8 cellular contexts compared by ENCODE assay signal in the genomic region with DNA sequence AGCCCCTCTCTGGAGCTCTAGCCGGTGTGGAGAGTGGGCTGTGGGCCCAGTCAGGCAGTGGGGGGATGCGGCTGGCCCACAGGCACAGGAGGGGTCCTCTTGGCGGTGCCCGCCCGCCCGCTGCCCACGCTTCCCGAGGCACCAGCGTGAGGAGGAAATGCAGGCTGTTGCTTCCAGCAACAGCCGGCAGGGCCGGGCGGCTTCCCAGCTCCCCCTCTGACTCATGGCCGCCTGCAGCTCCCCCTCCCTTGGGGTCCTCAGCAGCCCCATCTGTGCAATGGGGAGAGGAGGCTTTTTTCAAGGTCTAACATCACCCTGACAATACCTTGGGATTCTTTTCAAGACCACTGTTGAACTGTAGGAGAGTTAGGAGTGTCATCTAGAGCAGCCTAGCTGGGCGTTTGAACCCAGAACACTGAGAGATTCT. TPM values are rescaled to one million over a fixed set of nuclear protein-coding genes. Genes with fewer than 3 reads are reported as not detected.
DNase-seq lines count a peak whose midpoint lies in the region; ATAC-seq and TF ChIP-seq lines count a peak whose summit lies in the region.

No MANE protein-coding gene starts in this region.

- peak overlapping the region; percentile 98 for H2AK9ac ChIP-seq in IMR-90 (replicated peaks; ENCODE audit: low read depth, low read length, poor library complexity)

- peak overlapping the region; percentile 92 for H2BK20ac ChIP-seq in IMR-90 (ENCODE audit: low read depth, low read length)

- peak overlapping the region; percentile 46 to 91; a peak in 3 of 4 replicates for H4K8ac ChIP-seq in IMR-90 (ENCODE audit: low read depth in 2 of 2, low read length in 2 of 2)

- H3K4me1 ChIP-seq in IMR-90 (ENCODE audit: control insufficient read depth, insufficient read depth, low read length) (peaks cover 70% of the 10 kb centered on the region), mammary epithelial cell (ENCODE audit: insufficient read depth, low read length) (peaks cover 75% of the 10 kb centered on the region), tibial nerve (peaks cover 4 to 100% (median 93%) of the 10 kb centered on the region in 4 donors), MM.1S (ENCODE audit: low read length) (peaks cover 10% of the 10 kb centered on the region)

- peak in 1 of 2 donors; percentile 22 for TF ChIP-seq EP300 in tibial nerve (IDR thresholded peaks at IDR 0.05)

- H3F3A ChIP-seq in MM.1S (ENCODE audit: insufficient read depth, low read length): no peaks in the 10 kb centered on the region

- H3K36me3 ChIP-seq in IMR-90 (ENCODE audit: control insufficient read depth, insufficient read depth, low read length): no peaks in the 10 kb centered on the region
- H3K36me3 ChIP-seq in mammary epithelial cell (ENCODE audit: insufficient read depth, low read length): no peaks in the 10 kb centered on the region
- no peaks in the 10 kb centered on the region for H3K36me3 ChIP-seq in tibial nerve
- no peaks in the 10 kb centered on the region for H3K36me3 ChIP-seq in MM.1S (replicated peaks; ENCODE audit: insufficient read depth, low read length)

- peaks cover 4% of the 10 kb centered on the region; the same call in 1 of the 2 replicates for H4K20me1 ChIP-seq in IMR-90 (ENCODE audit: insufficient read depth, low read length)
- no peaks in the 10 kb centered on the region for H4K20me1 ChIP-seq in mammary epithelial cell (ENCODE audit: insufficient read depth, low read length)
- peaks cover 25% of the 10 kb centered on the region; the same call in 1 of the 2 replicates for H4K20me1 ChIP-seq in MM.1S (ENCODE audit: insufficient read depth, low read length)

- dilution Hi-C loops in IMR-90 (cut with HindIII; ENCODE audit: low sequenced_read_pairs, unreplicated experiment) (no loop called here), mammary epithelial cell (cut with HindIII; ENCODE audit: low sequenced_read_pairs) (no loop called here)

- peak overlapping the region; percentile 67; the same call in 1 of the 2 replicates for H3K56ac ChIP-seq in IMR-90 (ENCODE audit: extremely low read depth, insufficient read depth, low read length)

- peak overlapping the region; percentile 90 for H3K4ac ChIP-seq in IMR-90 (ENCODE audit: low read depth, low read length)

- peak overlapping the region; percentile 95 for H4K91ac ChIP-seq in IMR-90 (ENCODE audit: insufficient read depth, low read depth, low read length)

- peak overlapping the region; percentile 78 for H2BK120ac ChIP-seq in IMR-90 (ENCODE audit: low read depth, low read length)

- TF ChIP-seq CTCF in IMR-90 (conservative IDR thresholded peaks at IDR 0.05; ENCODE audit: low read depth, low read length): no peak
- TF ChIP-seq CTCF in mammary epithelial cell (conservative IDR thresholded peaks at IDR 0.05 in 1 of 2, IDR thresholded peaks at IDR 0.05 in 1 of 2; ENCODE audit: extremely low read depth in 1 of 2, insufficient read depth in 1 of 2, low read depth in 1 of 2, low read length in 2 of 2): no peak
- peak in 1 of 5 experiments; percentile 39 for TF ChIP-seq CTCF in tibial nerve (IDR thresholded peaks at IDR 0.05)
- TF ChIP-seq CTCF in MM.1S (IDR thresholded peaks at IDR 0.05; ENCODE audit: low read length): no peak

- H2AFZ ChIP-seq in IMR-90 (replicated peaks; ENCODE audit: low read length, poor library complexity) (peak overlapping the region; percentile 4), mammary epithelial cell (ENCODE audit: low read depth, low read length) (peak overlapping the region; percentile 60), MM.1S (ENCODE audit: low read length) (no peak overlapping the region)

- H3K79me2 ChIP-seq in mammary epithelial cell (ENCODE audit: insufficient read depth, low read length): peaks cover 73% of the 10 kb centered on the region
- peaks cover 99% of the 10 kb centered on the region for H3K79me2 ChIP-seq in MM.1S (ENCODE audit: low read length)

- ATAC-seq in IMR-90 (ENCODE audit: low read depth) (no peak), GM21515 (IDR thresholded peaks at IDR 0.05; ENCODE audit: unreplicated experiment) (no peak)

- BruUV-seq in IMR-90 (replicated peaks; lab: Mats Ljungman, UMichigan): no TSS peak
- no TSS peak for BruUV-seq in mammary epithelial cell (replicated peaks; lab: Mats Ljungman, UMichigan)

- H2BK5ac ChIP-seq in IMR-90 (ENCODE audit: low read depth, low read length, poor library complexity, severe bottlenecking): peak overlapping the region; percentile 99

- peak overlapping the region; percentile 58 for H3K18ac ChIP-seq in IMR-90 (ENCODE audit: low read depth, low read length)

- no peak for TF ChIP-seq RAD21 in IMR-90 (IDR thresholded peaks at IDR 0.05; ENCODE audit: low read length)

- intact Hi-C loops in IMR-90 (cut with micrococcal nuclease) (loop anchor here (2.0 kb wide), 1 partner anchor 38 kb away; no protein-coding TSS in a partner anchor), mammary epithelial cell (cut with micrococcal nuclease) (no loop called here)

- CTCF ChIA-PET in IMR-90 (lab: Yijun Ruan, JAX) (no interaction called here), mammary epithelial cell (lab: Charles Lee; ENCODE audit: low non-redundant PET) (no interaction called here)

- DNase-seq in IMR-90 (peak; percentile 51), mammary epithelial cell (no peak), medulla oblongata (ENCODE audit: extremely low spot score) (peak; percentile 31), tibial nerve (ENCODE audit: low spot score in 2 of 2) (no peak), foreskin melanocyte (no peak), NCI-H1417 treated with DMSO at 0.1 percent for 48 hours (lab: John Stamatoyannopoulos, UW) (no peak), MM.1S (no peak)

- POLR2A ChIA-PET in IMR-90 (lab: Charles Lee; ENCODE audit: unreplicated experiment): no interaction called here

- no peaks in the 10 kb centered on the region for H3K9me2 ChIP-seq in MM.1S (replicated peaks; ENCODE audit: insufficient read depth, low read length)

- peaks cover 42 to 90% of the 10 kb centered on the region in 2 experiments for H3K79me1 ChIP-seq in IMR-90 (ENCODE audit: low read depth in 1 of 2, low read length in 2 of 2)

- 0 out of 2 replicates have a peak overlapping the region, but pooled peaks have one; percentile 33 for H3K4me2 ChIP-seq in IMR-90 (ENCODE audit: low read depth, low read length)
- H3K4me2 ChIP-seq in mammary epithelial cell (ENCODE audit: insufficient read depth, low read depth, low read length): peak overlapping the region; percentile 84
- H3K4me2 ChIP-seq in MM.1S (ENCODE audit: low read depth, low read length): no peak overlapping the region

- peak overlapping the region; percentile 53; the same call in 1 of the 2 replicates for H3K9ac ChIP-seq in IMR-90 (ENCODE audit: low read depth, low read length)
- H3K9ac ChIP-seq in mammary epithelial cell (ENCODE audit: insufficient read depth, low read length): no peak overlapping the region
- H3K9ac ChIP-seq in MM.1S (ENCODE audit: low read length): no peak overlapping the region

- H3K14ac ChIP-seq in IMR-90 (replicated peaks; ENCODE audit: low read depth, low read length): peak overlapping the region; percentile 87

- peak overlapping the region; percentile 89 for H3K23ac ChIP-seq in IMR-90 (ENCODE audit: low read depth, low read length)

- H3K27me3 ChIP-seq in IMR-90 (ENCODE audit: control insufficient read depth, insufficient read depth, low read length): no peaks in the 10 kb centered on the region
- H3K27me3 ChIP-seq in mammary epithelial cell (ENCODE audit: insufficient read depth, low read length): no peaks in the 10 kb centered on the region
- H3K27me3 ChIP-seq in tibial nerve: no peaks in the 10 kb centered on the region
- no peaks in the 10 kb centered on the region for H3K27me3 ChIP-seq in MM.1S (replicated peaks; ENCODE audit: insufficient read depth, low read length)

- 60% methylated on average over 1 of the region's 14 CpGs; no CpG with 5 or more reads in 1 of the 2 experiments for WGBS in IMR-90 (ENCODE audit: extremely low coverage in 2 of 2, insufficient read length in 1 of 2), 2 experiments
- 13% methylated on average over 14 of the region's 14 CpGs for WGBS in mammary epithelial cell (ENCODE audit: low coverage, missing lambda C conversion rate)
- WGBS in tibial nerve, 2 donors: 13 to 41% methylated on average over 2 to 4 of the region's 14 CpGs

- no peak for TF ChIP-seq POLR2A in IMR-90 (IDR thresholded peaks at IDR 0.05; ENCODE audit: low read depth, low read length)
- TF ChIP-seq POLR2A in tibial nerve (IDR thresholded peaks at IDR 0.05): no peak

- peak overlapping the region; percentile 96 for H2AK5ac ChIP-seq in IMR-90 (ENCODE audit: low read depth, low read length)

- peak overlapping the region; percentile 92 for H2BK15ac ChIP-seq in IMR-90 (ENCODE audit: low read depth, low read length)

- peak overlapping the region; percentile 95 for H3K27ac ChIP-seq in IMR-90 (ENCODE audit: insufficient read depth, low read length)
- peak overlapping the region; percentile 41 for H3K27ac ChIP-seq in mammary epithelial cell (ENCODE audit: insufficient read depth, low read depth, low read length)
- H3K27ac ChIP-seq in tibial nerve: peak overlapping the region; percentile 72 to 98 (median 90)
- H3K27ac ChIP-seq in MM.1S (ENCODE audit: low read length): no peak overlapping the region

- peak overlapping the region; percentile 76; the same call in 1 of the 2 replicates for H4K5ac ChIP-seq in IMR-90 (ENCODE audit: low read depth, low read length)

- H3K4me3 ChIP-seq in IMR-90 (ENCODE audit: insufficient read depth, low read depth, low read length) (no peak overlapping the region), mammary epithelial cell (replicated peaks in 1 of 3; ENCODE audit: insufficient read depth in 1 of 3, low read depth in 2 of 3, low read length in 3 of 3) (no peak overlapping the region), tibial nerve (peak overlapping the region in 1 of 4 donors; percentile 41), MM.1S (ENCODE audit: low read length) (no peak overlapping the region)

- H3K9me3 ChIP-seq in IMR-90 (ENCODE audit: control insufficient read depth, insufficient read depth, low read length) (no peaks in the 10 kb centered on the region), mammary epithelial cell (replicated peaks; ENCODE audit: insufficient read depth, low read length) (no peaks in the 10 kb centered on the region), tibial nerve (no peaks in the 10 kb centered on the region), MM.1S (replicated peaks; ENCODE audit: insufficient read depth, low read length) (no peaks in the 10 kb centered on the region)

- in situ Hi-C loops in IMR-90 (cut with MboI; ENCODE audit: low sequenced_read_pairs): no loop called here
- in situ Hi-C loops in mammary epithelial cell (cut with MboI; ENCODE audit: low sequenced_read_pairs in 2 of 2): no loop called here

- peaks cover 52% of the 10 kb centered on the region for H3K9me1 ChIP-seq in IMR-90 (ENCODE audit: insufficient read depth, low read length)

TF ChIP-seq in IMR-90, 13 proteins besides CTCF, POLR2A, EP300 and RAD21 (continues in another document):
- TF ChIP-seq MXI1 (IDR thresholded peaks at IDR 0.05; ENCODE audit: borderline replicate concordance, low read depth, low read length): no peak

RNA-seq across cellular contexts. Expression of a gene that starts 10.4 kb away (rescaled TPM):
- total RNA-seq in IMR-90 (2012; rRNA removed) (24.9 and 30.8 TPM in 2 replicates), mammary epithelial cell (10 to 100 TPM; 13.8 to 47.3 TPM), tibial nerve (10 to 100 TPM; 45.0 to 80.4 (median 67.0) TPM)
- polyA plus RNA-seq in IMR-90 (2012; rRNA removed) (35.7 and 38.8 TPM in 2 replicates), mammary epithelial cell (16.6 TPM)
- 34.7 and 72.2 TPM in 2 replicates for polyA plus RNA-seq in IMR-90 (2012; cell fraction: cytosol; rRNA removed)
- 24.5 and 60.8 TPM in 2 replicates for polyA plus RNA-seq in IMR-90 (2012; cell fraction: nucleus; rRNA removed; ENCODE audit: low replicate concordance)
- 5.8 TPM for polyA minus RNA-seq in mammary epithelial cell

Comparison
In these comparisons a context has a peak if more than half of its experiments do, and no peak if none do; other contexts are left out.
1. DNase-seq: peak in IMR-90 (single experiment) and medulla oblongata (single experiment); none in mammary epithelial cell (single experiment), tibial nerve (0 of 2), foreskin melanocyte (single experiment), NCI-H1417 treated with DMSO at 0.1 percent for 48 hours (single experiment) and MM.1S (single experiment).